In the genomic region with DNA sequence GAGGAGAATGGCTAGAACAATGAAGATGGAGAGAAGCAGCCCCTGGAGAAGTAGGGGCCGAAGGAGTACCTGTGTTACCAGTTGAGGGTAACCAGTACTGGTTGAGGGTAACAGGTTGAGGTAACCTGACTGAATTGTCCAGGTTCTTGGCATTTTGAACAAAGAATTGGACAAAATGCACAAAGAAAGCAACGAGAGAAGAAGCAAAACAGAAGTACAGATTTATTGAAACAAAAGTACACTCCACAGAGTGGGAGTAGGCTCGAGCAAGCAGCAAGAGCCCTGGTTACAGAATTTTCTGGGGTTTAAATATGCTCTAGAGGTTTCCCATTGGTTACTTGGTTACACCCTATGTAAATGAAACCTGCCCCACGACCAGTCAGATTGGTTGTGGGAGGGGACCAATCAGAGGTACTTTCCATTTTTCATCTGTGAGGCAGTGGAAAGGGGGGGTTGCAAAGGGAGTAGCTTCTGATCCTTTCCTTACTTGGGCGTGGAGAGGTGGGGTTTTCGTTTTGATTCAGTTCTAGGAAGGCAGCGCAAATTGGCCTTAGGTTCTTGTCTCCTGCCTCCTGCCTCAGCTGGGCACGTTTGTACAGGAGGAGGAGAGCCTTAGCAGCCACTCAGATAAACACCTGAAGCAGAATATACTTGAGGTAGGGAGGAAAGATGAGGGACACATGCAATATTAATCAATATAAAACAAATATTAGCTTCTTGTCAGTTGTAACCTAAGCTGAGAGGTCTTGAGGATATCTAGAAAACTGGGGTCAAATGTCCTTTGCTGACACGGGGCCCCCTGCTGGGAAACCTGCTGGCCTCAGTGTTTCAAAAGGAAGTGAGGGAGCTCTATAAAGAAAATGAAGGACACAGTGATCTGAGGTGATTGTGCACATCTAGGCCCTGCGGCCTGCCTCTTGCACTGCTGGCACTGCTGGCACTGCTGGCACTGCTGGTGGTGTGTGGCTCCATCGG, we compare ENCODE assay signal across 8 cellular contexts. TPM values are rescaled to one million over a fixed set of nuclear protein-coding genes. Genes with fewer than 3 reads are reported as not detected.
A peak's percentile ranks its signal among the peaks of the same experiment; 100 is the strongest.
DNase-seq lines count a peak whose midpoint lies in the region; ATAC-seq, FAIRE-seq and TF ChIP-seq lines count a peak whose summit lies in the region.

No MANE protein-coding gene starts in this region.

- ATAC-seq in GM21723 (IDR thresholded peaks at IDR 0.05; ENCODE audit: unreplicated experiment) = no peak

- no peak for FAIRE-seq in H54 (lab: Jason Lieb, UNC)

- no peak for TF ChIP-seq POLR2A in H54 (IDR thresholded peaks at IDR 0.05; ENCODE audit: low read depth, low read length)

- peak; percentile 53 for DNase-seq in COR-L47 (lab: John Stamatoyannopoulos, UW)
- peak; percentile 31 for DNase-seq in NCI-H1092 treated with DMSO at 0.1 percent for 48 hours (lab: John Stamatoyannopoulos, UW)
- peak; percentile 43 to 65 for DNase-seq in activated CD4-positive, alpha-beta T cell treated with anti-CD3 and anti-CD28 coated beads, Interleukin-2, amount 50 U/mL, for 48 hours
- peak; percentile 39 for DNase-seq in iris pigment epithelial cell (ENCODE audit: low read depth)
- no peak for DNase-seq in H54 (ENCODE audit: insufficient read length, low spot score)
- DNase-seq in cortex of kidney (lab: John Stamatoyannopoulos, UW) = no peak
- DNase-seq in mesenteric fat pad (ENCODE audit: low spot score) = no peak

RNA-seq across cellular contexts. Expression of a gene that starts 14.3 kb away (rescaled TPM):
- 50.1 TPM for total RNA-seq in mesenteric fat pad

RNA-seq across cellular contexts. Expression of a gene that starts 26.2 kb away (rescaled TPM):
- total RNA-seq in mesenteric fat pad = 84.0 TPM

RNA-seq across cellular contexts. Expression of a gene that starts 38.3 kb away (rescaled TPM):
- total RNA-seq in mesenteric fat pad = 7.0 TPM

RNA-seq across cellular contexts. Expression of a gene that starts 52.2 kb away (rescaled TPM):
- total RNA-seq in mesenteric fat pad = 83.4 TPM

Comparison
In these comparisons a context has a peak if more than half of its experiments do, and no peak if none do; other contexts are left out.
1. DNase-seq: peak in COR-L47 (single experiment), NCI-H1092 treated with DMSO at 0.1 percent for 48 hours (single experiment), activated CD4-positive, alpha-beta T cell treated with anti-CD3 and anti-CD28 coated beads, Interleukin-2, amount 50 U/mL, for 48 hours (2 of 2) and iris pigment epithelial cell (single experiment); none in H54 (single experiment), cortex of kidney (single experiment) and mesenteric fat pad (single experiment).